Comparison of ENCODE assay signal across 8 cellular contexts in the genomic region with DNA sequence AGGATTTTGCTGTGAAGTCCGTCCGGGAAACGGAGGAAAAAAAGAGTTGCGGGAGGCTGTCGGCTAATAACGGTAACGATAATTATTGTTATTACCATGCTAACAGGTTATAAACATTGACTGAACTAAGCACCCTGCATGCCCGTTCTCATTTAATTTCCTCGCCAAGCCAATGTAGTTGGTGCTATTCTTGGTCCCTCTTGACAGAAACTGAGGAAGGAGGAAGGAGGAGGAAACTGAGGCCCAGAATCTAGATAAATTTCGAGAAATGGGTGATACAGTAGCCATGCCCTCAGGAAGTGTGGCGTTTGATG. TPM values are rescaled to one million over a fixed set of nuclear protein-coding genes. Genes with fewer than 3 reads are reported as not detected.
A peak's percentile ranks its signal among the peaks of the same experiment; 100 is the strongest.
DNase-seq lines count a peak whose midpoint lies in the region; ATAC-seq and TF ChIP-seq lines count a peak whose summit lies in the region.

No MANE protein-coding gene starts in this region.

- H3K27ac ChIP-seq in transverse colon, result peak overlapping the region; percentile 84 to 86 (median 84)

- no peak for TF ChIP-seq POLR2A in transverse colon (IDR thresholded peaks at IDR 0.05)

- WGBS in transverse colon (ENCODE audit: low coverage in 1 of 2), 2 donors, result 0 to 1% methylated on average over 8 to 11 of the region's 11 CpGs

- no peaks in the 10 kb centered on the region for H3K4me1 Mint-ChIP-seq in T-helper 17 cell
- peaks cover 10% of the 10 kb centered on the region for H3K4me1 Mint-ChIP-seq in activated CD4-positive, alpha-beta T cell treated with anti-CD3 and anti-CD28 coated beads, Interleukin-2, amount 10 ng/mL, durations not matched to agents 7 days and 5 days

- intact Hi-C loops in transverse colon (cut with DNase I; ENCODE audit: low total_unique reads), result no loop called here

- TF ChIP-seq CTCF in kidney epithelial cell (IDR thresholded peaks at IDR 0.05; ENCODE audit: insufficient read depth, low read length, poor library complexity, severe bottlenecking) (no peak), transverse colon (IDR thresholded peaks at IDR 0.05) (peak in 1 of 5 experiments; percentile 2)

- H3K27me3 Mint-ChIP-seq in T-helper 17 cell, result no peaks in the 10 kb centered on the region
- peaks cover 3% of the 10 kb centered on the region for H3K27me3 Mint-ChIP-seq in activated CD4-positive, alpha-beta T cell treated with anti-CD3 and anti-CD28 coated beads, Interleukin-2, amount 10 ng/mL, durations not matched to agents 7 days and 5 days

- H3K27me3 ChIP-seq in kidney epithelial cell (ENCODE audit: control insufficient read depth, insufficient read depth, low read length) (no peaks in the 10 kb centered on the region), transverse colon (no peaks in the 10 kb centered on the region)

- CTCF ChIA-PET in activated CD4-positive, alpha-beta T cell treated with anti-CD3 and anti-CD28 coated beads, Interleukin-2, amount 10 ng/mL, durations not matched to agents 7 days and 5 days (lab: Charles Lee), result interaction anchor here (1.2 to 10.0 kb wide), 3 partner anchors 16 to 78 kb away, joined by 3 to 69 read pairs (median 8); partner anchors contain the start of gene BCL2L1

- H3K9me3 ChIP-seq in T-helper 17 cell (ENCODE audit: control insufficient read depth, low read length, poor library complexity, severe bottlenecking) (no peaks in the 10 kb centered on the region), transverse colon (no peaks in the 10 kb centered on the region)

- TF ChIP-seq EP300 in transverse colon (IDR thresholded peaks at IDR 0.05; ENCODE audit: low read depth), result no peak

- peak; percentile 21 for ATAC-seq in T-helper 17 cell

- no peaks in the 10 kb centered on the region for H3K9me3 Mint-ChIP-seq in activated CD4-positive, alpha-beta T cell treated with anti-CD3 and anti-CD28 coated beads, Interleukin-2, amount 10 ng/mL, durations not matched to agents 7 days and 5 days

- H3K27ac Mint-ChIP-seq in T-helper 17 cell, result no peak overlapping the region
- H3K27ac Mint-ChIP-seq in activated CD4-positive, alpha-beta T cell treated with anti-CD3 and anti-CD28 coated beads, Interleukin-2, amount 10 ng/mL, durations not matched to agents 7 days and 5 days, result no peak overlapping the region

- DNase-seq in SIG-M5 treated with dmso at 0.1 percent for 504 hours (lab: John Stamatoyannopoulos, UW; ENCODE audit: unreplicated experiment) (peak; percentile 47), SIG-M5 (lab: John Stamatoyannopoulos, UW) (no peak), T-helper 17 cell (no peak), kidney epithelial cell (ENCODE audit: low read depth) (no peak), transverse colon (no peak), SHP77 treated with DMSO at 0.1 percent for 48 hours (lab: John Stamatoyannopoulos, UW) (no peak), DMS153 (lab: John Stamatoyannopoulos, UW) (no peak)
- no peak for DNase-seq in activated CD4-positive, alpha-beta T cell treated with anti-CD3 and anti-CD28 coated beads, Interleukin-2, amount 10 ng/mL, durations not matched to agents 7 days and 5 days

- no peaks in the 10 kb centered on the region for H3K36me3 Mint-ChIP-seq in T-helper 17 cell (ENCODE audit: low read depth)
- H3K36me3 Mint-ChIP-seq in activated CD4-positive, alpha-beta T cell treated with anti-CD3 and anti-CD28 coated beads, Interleukin-2, amount 10 ng/mL, durations not matched to agents 7 days and 5 days (ENCODE audit: low read depth), result peaks cover 10% of the 10 kb centered on the region

- H3K4me1 ChIP-seq in transverse colon, result peaks cover 0 to 20% (median 14%) of the 10 kb centered on the region in 4 donors

- H3K4me3 ChIP-seq in kidney epithelial cell (ENCODE audit: low read depth, low read length), result peak overlapping the region; percentile 83
- H3K4me3 ChIP-seq in transverse colon, result peak overlapping the region; percentile 20 to 81 (median 58)

- in situ Hi-C loops in transverse colon (cut with MboI; ENCODE audit: low pct_ligation_motif_present in 1 of 4, low pct_unique_long_range_greater_than_20kb in 1 of 4, low sequenced_read_pairs in 3 of 4), result loop anchor here in 1 of 4 donors (25.0 kb wide), 1 partner anchor 177 kb away; no protein-coding TSS in a partner anchor

- H3K36me3 ChIP-seq in kidney epithelial cell (ENCODE audit: control insufficient read depth, insufficient read depth, low read length) (no peaks in the 10 kb centered on the region), transverse colon (no peaks in the 10 kb centered on the region)

- POLR2A ChIA-PET in activated CD4-positive, alpha-beta T cell treated with anti-CD3 and anti-CD28 coated beads, Interleukin-2, amount 10 ng/mL, durations not matched to agents 7 days and 5 days (lab: Charles Lee), result no interaction called here

- no peak overlapping the region for H3K4me3 Mint-ChIP-seq in T-helper 17 cell
- no peak overlapping the region for H3K4me3 Mint-ChIP-seq in activated CD4-positive, alpha-beta T cell treated with anti-CD3 and anti-CD28 coated beads, Interleukin-2, amount 10 ng/mL, durations not matched to agents 7 days and 5 days

RNA-seq across cellular contexts. Expression of gene TPX2, which starts 0.4 kb away (rescaled TPM):
- 1 to 10 TPM in 1 of 2 donors, under 1 TPM in 1; 0.57 to 2.0 TPM for total RNA-seq in T-helper 17 cell
- 16.0 and 16.1 TPM in 2 replicates for total RNA-seq in kidney epithelial cell
- total RNA-seq in transverse colon, result 10 to 100 TPM in 2 of 4 donors, 1 to 10 TPM in 2; 3.2 to 15.7 (median 7.8) TPM
- 100 to 1,000 TPM; 164 to 193 TPM for total RNA-seq in activated CD4-positive, alpha-beta T cell treated with anti-CD3 and anti-CD28 coated beads, Interleukin-2, amount 10 ng/mL, durations not matched to agents 7 days and 5 days

RNA-seq across cellular contexts. Expression of gene BCL2L1, which starts 16.8 kb away (rescaled TPM):
- 10 to 100 TPM; 35.6 to 59.1 TPM for total RNA-seq in T-helper 17 cell
- total RNA-seq in kidney epithelial cell, result 252 and 283 TPM in 2 replicates
- total RNA-seq in transverse colon, result 100 to 1,000 TPM in 3 of 4 donors, 10 to 100 TPM in 1; 98.6 to 151 (median 107) TPM
- 10 to 100 TPM; 57.1 to 58.8 TPM for total RNA-seq in activated CD4-positive, alpha-beta T cell treated with anti-CD3 and anti-CD28 coated beads, Interleukin-2, amount 10 ng/mL, durations not matched to agents 7 days and 5 days
